ENCODE assay signal across 3 cellular contexts in genomic region chr7:149625947-149626392, GRCh38.
TF ChIP-seq lines count a peak whose summit lies in the region.

No MANE protein-coding gene starts in this region.

TF ChIP-seq in GM23338, 12 proteins besides CTCF, POLR2A, EP300 and RAD21 (continued from another document and continues in another):
- TF ChIP-seq ETS1 (IDR thresholded peaks at IDR 0.05) (no peak), ZNF462 (CRISPR knock-in tag; IDR thresholded peaks at IDR 0.05) (no peak), EZH2phosphoT487 (IDR thresholded peaks at IDR 0.05; ENCODE audit: unreplicated experiment) (no peak), CREB1 (CRISPR knock-in tag; IDR thresholded peaks at IDR 0.05; ENCODE audit: low read depth) (no peak), ZNF114 (CRISPR knock-in tag; IDR thresholded peaks at IDR 0.05) (no peak)

TF ChIP-seq in K562, 482 proteins besides CTCF, POLR2A, EP300 and RAD21 (continued from another document):
- peak; percentile 22; the same call in 1 of the 2 replicates for TF ChIP-seq STAT6 (CRISPR knock-in tag; IDR thresholded peaks at IDR 0.05)
- no peak for TF ChIP-seq ZNF644 (tag; IDR thresholded peaks at IDR 0.05; ENCODE audit: low read depth)

TF ChIP-seq in neural cell, 6 proteins besides CTCF, POLR2A, EP300 and RAD21 (continued from another document):
- TF ChIP-seq SMC3 (conservative IDR thresholded peaks at IDR 0.05; ENCODE audit: poor library complexity) (peak; percentile 7), POLR2AphosphoS5 (IDR thresholded peaks at IDR 0.05) (no peak)
TF ChIP-seq in neural cell: peak in this region for 1.
